Comparison of ENCODE assay signal across 19 cellular contexts in genomic region chr4:95675623-95676022, GRCh38.
"Had no signal": no experiment of that assay in that cellular context is flagged by ENCODE, and none has a peak within 500 bp of the region (broad histone marks: within the 10 kb centered on the region; RNA-seq: fewer than 3 reads in every experiment).

No MANE protein-coding gene starts in this region.

- H3K4me3 Mint-ChIP-seq: memory B cell had no signal

- H3K27ac ChIP-seq: coronary artery, dorsolateral prefrontal cortex, esophagus muscularis mucosa, foreskin keratinocyte, gastrocnemius medialis, heart right ventricle, left lung, lower lobe of right lung had no signal

- H3K9me3 ChIP-seq: esophagus muscularis mucosa, gastrocnemius medialis, lower lobe of right lung had no signal

- H3K36me3 Mint-ChIP-seq: memory B cell had no signal

- H3K27me3 ChIP-seq: dorsolateral prefrontal cortex, esophagus muscularis mucosa, foreskin keratinocyte, gastrocnemius medialis, heart right ventricle, left lung had no signal

- H3K36me3 ChIP-seq: esophagus muscularis mucosa, gastrocnemius medialis, heart right ventricle, left lung, lower lobe of right lung had no signal

- H3K4me3 ChIP-seq: coronary artery, dorsolateral prefrontal cortex, esophagus muscularis mucosa, gastrocnemius medialis, heart right ventricle, left lung, lower lobe of right lung had no signal

- H3K4me1 ChIP-seq: esophagus muscularis mucosa, foreskin keratinocyte, gastrocnemius medialis, heart right ventricle, left lung, lower lobe of right lung had no signal

- DNase-seq: dermis blood vessel endothelial cell; dorsolateral prefrontal cortex; effector CD4-positive, alpha-beta T cell; effector memory CD4-positive, alpha-beta T cell; foreskin keratinocyte; gastrocnemius medialis; glutamatergic neuron; head of caudate nucleus; heart right ventricle; hippocampal formation; left cardiac atrium; left lung; left ventricle myocardium superior; lower lobe of right lung; mesendoderm; midbrain had no signal

- H3K27ac Mint-ChIP-seq: memory B cell had no signal

- H3K4me1 Mint-ChIP-seq: memory B cell had no signal

- H3K27me3 Mint-ChIP-seq: memory B cell had no signal

- H3K9me3 Mint-ChIP-seq: memory B cell had no signal

- ATAC-seq: foreskin keratinocyte, gastrocnemius medialis, heart right ventricle, left cardiac atrium, left lung, left ventricle myocardium superior, lower lobe of right lung had no signal
